In the genomic region with DNA sequence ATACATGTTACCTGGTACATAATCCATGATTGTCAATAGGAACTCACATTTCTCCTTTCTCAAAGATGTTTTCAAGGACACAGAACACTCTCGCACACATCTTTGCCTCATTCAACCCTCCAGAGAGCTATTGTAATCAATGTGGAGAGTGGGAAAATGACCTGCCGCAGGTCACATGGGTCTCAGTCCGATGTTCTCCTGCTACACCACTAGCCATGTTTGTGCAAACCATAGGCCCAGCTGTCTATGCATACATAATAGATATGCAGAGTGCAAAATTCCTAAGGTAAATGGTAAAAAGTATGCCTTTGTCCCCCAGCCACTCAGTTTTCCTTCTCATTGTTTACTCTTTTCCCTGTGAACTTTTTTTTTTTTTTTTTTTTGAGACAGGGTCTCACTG, we compare ENCODE assay signal across 1 cellular context.
TF ChIP-seq lines count a peak whose summit lies in the region.

No MANE protein-coding gene starts in this region.

TF ChIP-seq in WTC11, 78 proteins besides CTCF, POLR2A, EP300 and RAD21 (continued from another document):
- TF ChIP-seq, protein P1, sequence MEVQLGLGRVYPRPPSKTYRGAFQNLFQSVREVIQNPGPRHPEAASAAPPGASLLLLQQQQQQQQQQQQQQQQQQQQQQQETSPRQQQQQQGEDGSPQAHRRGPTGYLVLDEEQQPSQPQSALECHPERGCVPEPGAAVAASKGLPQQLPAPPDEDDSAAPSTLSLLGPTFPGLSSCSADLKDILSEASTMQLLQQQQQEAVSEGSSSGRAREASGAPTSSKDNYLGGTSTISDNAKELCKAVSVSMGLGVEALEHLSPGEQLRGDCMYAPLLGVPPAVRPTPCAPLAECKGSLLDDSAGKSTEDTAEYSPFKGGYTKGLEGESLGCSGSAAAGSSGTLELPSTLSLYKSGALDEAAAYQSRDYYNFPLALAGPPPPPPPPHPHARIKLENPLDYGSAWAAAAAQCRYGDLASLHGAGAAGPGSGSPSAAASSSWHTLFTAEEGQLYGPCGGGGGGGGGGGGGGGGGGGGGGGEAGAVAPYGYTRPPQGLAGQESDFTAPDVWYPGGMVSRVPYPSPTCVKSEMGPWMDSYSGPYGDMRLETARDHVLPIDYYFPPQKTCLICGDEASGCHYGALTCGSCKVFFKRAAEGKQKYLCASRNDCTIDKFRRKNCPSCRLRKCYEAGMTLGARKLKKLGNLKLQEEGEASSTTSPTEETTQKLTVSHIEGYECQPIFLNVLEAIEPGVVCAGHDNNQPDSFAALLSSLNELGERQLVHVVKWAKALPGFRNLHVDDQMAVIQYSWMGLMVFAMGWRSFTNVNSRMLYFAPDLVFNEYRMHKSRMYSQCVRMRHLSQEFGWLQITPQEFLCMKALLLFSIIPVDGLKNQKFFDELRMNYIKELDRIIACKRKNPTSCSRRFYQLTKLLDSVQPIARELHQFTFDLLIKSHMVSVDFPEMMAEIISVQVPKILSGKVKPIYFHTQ (CRISPR knock-in tag; IDR thresholded peaks at IDR 0.05), result no peak
- TF ChIP-seq, protein P2, sequence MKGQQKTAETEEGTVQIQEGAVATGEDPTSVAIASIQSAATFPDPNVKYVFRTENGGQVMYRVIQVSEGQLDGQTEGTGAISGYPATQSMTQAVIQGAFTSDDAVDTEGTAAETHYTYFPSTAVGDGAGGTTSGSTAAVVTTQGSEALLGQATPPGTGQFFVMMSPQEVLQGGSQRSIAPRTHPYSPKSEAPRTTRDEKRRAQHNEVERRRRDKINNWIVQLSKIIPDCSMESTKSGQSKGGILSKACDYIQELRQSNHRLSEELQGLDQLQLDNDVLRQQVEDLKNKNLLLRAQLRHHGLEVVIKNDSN (CRISPR knock-in tag; IDR thresholded peaks at IDR 0.05), result 0 out of 2 replicates have a peak, but pooled peaks have one; percentile 34
- TF ChIP-seq, protein P3, sequence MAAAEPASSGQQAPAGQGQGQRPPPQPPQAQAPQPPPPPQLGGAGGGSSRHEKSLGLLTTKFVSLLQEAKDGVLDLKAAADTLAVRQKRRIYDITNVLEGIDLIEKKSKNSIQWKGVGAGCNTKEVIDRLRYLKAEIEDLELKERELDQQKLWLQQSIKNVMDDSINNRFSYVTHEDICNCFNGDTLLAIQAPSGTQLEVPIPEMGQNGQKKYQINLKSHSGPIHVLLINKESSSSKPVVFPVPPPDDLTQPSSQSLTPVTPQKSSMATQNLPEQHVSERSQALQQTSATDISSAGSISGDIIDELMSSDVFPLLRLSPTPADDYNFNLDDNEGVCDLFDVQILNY (CRISPR knock-in tag; IDR thresholded peaks at IDR 0.05), result no peak
- TF ChIP-seq, protein P4, sequence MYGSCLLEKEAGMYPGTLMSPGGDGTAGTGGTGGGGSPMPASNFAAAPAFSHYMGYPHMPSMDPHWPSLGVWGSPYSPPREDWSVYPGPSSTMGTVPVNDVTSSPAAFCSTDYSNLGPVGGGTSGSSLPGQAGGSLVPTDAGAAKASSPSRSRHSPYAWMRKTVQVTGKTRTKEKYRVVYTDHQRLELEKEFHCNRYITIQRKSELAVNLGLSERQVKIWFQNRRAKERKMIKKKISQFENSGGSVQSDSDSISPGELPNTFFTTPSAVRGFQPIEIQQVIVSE (CRISPR knock-in tag; IDR thresholded peaks at IDR 0.05; ENCODE audit: borderline replicate concordance), result no peak
- TF ChIP-seq IRF2 (CRISPR knock-in tag; IDR thresholded peaks at IDR 0.05; ENCODE audit: borderline replicate concordance, low read depth), result no peak
